ENCODE assay signal across 1 cellular context in the genomic region with DNA sequence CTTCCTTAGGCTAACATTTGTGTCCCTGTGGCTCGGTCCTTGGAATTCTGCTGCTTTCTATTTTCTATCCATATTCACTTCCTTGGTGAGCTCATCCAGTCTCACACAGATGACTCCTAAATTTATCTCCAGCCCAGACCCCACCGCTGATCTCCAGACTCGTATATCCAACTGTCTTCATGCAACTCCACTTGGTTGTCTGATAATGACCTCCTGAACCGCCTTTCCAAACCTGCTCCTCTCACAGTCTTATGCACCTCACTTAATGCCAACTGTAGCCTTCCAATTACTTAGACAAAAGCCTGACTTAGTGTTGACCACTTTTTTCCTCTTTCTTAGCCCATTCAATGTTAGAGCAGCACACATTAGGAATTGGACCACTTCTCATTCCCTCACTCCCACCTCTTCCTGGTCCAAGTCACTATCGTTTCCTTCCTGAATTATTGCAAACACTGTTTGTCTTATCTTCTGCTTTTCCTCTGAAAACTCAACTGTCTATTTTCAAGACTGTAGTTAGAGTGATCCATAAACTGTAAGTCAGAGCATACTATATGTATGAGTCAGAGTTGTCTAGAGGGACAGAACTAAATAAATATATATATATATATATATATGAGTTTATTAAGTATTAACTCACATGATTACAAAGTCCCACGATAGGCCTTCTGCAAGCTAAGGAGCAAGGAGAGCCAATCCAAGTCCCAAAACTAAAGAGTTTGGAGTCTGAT.
TF ChIP-seq lines count a peak whose summit lies in the region.

No MANE protein-coding gene starts in this region.

TF ChIP-seq in K562, 482 proteins besides CTCF, POLR2A, EP300 and RAD21 (continued from another document and continues in another):
- TF ChIP-seq JUNB (CRISPR knock-in tag; conservative IDR thresholded peaks at IDR 0.05), result no peak
- TF ChIP-seq ZNF589 (CRISPR knock-in tag; IDR thresholded peaks at IDR 0.05; ENCODE audit: low read depth), result no peak
- TF ChIP-seq ZNF717 (CRISPR knock-in tag; IDR thresholded peaks at IDR 0.05), result no peak
- no peak for TF ChIP-seq SNIP1 (IDR thresholded peaks at IDR 0.05; ENCODE audit: low read depth)
- no peak for TF ChIP-seq HNRNPLL (IDR thresholded peaks at IDR 0.05; ENCODE audit: low read depth, low read length, poor library complexity, severe bottlenecking)
- TF ChIP-seq, protein P1, sequence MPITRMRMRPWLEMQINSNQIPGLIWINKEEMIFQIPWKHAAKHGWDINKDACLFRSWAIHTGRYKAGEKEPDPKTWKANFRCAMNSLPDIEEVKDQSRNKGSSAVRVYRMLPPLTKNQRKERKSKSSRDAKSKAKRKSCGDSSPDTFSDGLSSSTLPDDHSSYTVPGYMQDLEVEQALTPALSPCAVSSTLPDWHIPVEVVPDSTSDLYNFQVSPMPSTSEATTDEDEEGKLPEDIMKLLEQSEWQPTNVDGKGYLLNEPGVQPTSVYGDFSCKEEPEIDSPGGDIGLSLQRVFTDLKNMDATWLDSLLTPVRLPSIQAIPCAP (CRISPR knock-in tag; IDR thresholded peaks at IDR 0.05; ENCODE audit: borderline replicate concordance), result no peak
- TF ChIP-seq BCOR (IDR thresholded peaks at IDR 0.05), result no peak
- no peak for TF ChIP-seq SPI1 (IDR thresholded peaks at IDR 0.05; ENCODE audit: borderline replicate concordance, low read depth, low read length)
- no peak for TF ChIP-seq FOXJ3 (CRISPR knock-in tag; IDR thresholded peaks at IDR 0.05)
- TF ChIP-seq, protein P2, sequence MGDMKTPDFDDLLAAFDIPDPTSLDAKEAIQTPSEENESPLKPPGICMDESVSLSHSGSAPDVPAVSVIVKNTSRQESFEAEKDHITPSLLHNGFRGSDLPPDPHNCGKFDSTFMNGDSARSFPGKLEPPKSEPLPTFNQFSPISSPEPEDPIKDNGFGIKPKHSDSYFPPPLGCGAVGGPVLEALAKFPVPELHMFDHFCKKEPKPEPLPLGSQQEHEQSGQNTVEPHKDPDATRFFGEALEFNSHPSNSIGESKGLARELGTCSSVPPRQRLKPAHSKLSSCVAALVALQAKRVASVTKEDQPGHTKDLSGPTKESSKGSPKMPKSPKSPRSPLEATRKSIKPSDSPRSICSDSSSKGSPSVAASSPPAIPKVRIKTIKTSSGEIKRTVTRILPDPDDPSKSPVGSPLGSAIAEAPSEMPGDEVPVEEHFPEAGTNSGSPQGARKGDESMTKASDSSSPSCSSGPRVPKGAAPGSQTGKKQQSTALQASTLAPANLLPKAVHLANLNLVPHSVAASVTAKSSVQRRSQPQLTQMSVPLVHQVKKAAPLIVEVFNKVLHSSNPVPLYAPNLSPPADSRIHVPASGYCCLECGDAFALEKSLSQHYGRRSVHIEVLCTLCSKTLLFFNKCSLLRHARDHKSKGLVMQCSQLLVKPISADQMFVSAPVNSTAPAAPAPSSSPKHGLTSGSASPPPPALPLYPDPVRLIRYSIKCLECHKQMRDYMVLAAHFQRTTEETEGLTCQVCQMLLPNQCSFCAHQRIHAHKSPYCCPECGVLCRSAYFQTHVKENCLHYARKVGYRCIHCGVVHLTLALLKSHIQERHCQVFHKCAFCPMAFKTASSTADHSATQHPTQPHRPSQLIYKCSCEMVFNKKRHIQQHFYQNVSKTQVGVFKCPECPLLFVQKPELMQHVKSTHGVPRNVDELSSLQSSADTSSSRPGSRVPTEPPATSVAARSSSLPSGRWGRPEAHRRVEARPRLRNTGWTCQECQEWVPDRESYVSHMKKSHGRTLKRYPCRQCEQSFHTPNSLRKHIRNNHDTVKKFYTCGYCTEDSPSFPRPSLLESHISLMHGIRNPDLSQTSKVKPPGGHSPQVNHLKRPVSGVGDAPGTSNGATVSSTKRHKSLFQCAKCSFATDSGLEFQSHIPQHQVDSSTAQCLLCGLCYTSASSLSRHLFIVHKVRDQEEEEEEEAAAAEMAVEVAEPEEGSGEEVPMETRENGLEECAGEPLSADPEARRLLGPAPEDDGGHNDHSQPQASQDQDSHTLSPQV (IDR thresholded peaks at IDR 0.05), result no peak
- TF ChIP-seq, protein P3, sequence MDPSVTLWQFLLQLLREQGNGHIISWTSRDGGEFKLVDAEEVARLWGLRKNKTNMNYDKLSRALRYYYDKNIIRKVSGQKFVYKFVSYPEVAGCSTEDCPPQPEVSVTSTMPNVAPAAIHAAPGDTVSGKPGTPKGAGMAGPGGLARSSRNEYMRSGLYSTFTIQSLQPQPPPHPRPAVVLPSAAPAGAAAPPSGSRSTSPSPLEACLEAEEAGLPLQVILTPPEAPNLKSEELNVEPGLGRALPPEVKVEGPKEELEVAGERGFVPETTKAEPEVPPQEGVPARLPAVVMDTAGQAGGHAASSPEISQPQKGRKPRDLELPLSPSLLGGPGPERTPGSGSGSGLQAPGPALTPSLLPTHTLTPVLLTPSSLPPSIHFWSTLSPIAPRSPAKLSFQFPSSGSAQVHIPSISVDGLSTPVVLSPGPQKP (CRISPR knock-in tag; IDR thresholded peaks at IDR 0.05), result no peak
- no peak for TF ChIP-seq ZNF699 (CRISPR knock-in tag; IDR thresholded peaks at IDR 0.05; ENCODE audit: insufficient replicate concordance)
- no peak; a peak in 1 of 3 replicates for TF ChIP-seq CBX3 (IDR thresholded peaks at IDR 0.05; ENCODE audit: borderline replicate concordance in 1 of 2, low read length in 2 of 2)
- TF ChIP-seq, protein P4, sequence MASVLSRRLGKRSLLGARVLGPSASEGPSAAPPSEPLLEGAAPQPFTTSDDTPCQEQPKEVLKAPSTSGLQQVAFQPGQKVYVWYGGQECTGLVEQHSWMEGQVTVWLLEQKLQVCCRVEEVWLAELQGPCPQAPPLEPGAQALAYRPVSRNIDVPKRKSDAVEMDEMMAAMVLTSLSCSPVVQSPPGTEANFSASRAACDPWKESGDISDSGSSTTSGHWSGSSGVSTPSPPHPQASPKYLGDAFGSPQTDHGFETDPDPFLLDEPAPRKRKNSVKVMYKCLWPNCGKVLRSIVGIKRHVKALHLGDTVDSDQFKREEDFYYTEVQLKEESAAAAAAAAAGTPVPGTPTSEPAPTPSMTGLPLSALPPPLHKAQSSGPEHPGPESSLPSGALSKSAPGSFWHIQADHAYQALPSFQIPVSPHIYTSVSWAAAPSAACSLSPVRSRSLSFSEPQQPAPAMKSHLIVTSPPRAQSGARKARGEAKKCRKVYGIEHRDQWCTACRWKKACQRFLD (CRISPR knock-in tag; IDR thresholded peaks at IDR 0.05), result 0 out of 2 replicates have a peak, but pooled peaks have one; percentile 49
- no peak for TF ChIP-seq BHLHE40 (IDR thresholded peaks at IDR 0.05; ENCODE audit: low read length)
- TF ChIP-seq ZBTB7A (IDR thresholded peaks at IDR 0.05; ENCODE audit: borderline replicate concordance, control insufficient read depth, low read depth, low read length), result no peak
- TF ChIP-seq, protein P5, sequence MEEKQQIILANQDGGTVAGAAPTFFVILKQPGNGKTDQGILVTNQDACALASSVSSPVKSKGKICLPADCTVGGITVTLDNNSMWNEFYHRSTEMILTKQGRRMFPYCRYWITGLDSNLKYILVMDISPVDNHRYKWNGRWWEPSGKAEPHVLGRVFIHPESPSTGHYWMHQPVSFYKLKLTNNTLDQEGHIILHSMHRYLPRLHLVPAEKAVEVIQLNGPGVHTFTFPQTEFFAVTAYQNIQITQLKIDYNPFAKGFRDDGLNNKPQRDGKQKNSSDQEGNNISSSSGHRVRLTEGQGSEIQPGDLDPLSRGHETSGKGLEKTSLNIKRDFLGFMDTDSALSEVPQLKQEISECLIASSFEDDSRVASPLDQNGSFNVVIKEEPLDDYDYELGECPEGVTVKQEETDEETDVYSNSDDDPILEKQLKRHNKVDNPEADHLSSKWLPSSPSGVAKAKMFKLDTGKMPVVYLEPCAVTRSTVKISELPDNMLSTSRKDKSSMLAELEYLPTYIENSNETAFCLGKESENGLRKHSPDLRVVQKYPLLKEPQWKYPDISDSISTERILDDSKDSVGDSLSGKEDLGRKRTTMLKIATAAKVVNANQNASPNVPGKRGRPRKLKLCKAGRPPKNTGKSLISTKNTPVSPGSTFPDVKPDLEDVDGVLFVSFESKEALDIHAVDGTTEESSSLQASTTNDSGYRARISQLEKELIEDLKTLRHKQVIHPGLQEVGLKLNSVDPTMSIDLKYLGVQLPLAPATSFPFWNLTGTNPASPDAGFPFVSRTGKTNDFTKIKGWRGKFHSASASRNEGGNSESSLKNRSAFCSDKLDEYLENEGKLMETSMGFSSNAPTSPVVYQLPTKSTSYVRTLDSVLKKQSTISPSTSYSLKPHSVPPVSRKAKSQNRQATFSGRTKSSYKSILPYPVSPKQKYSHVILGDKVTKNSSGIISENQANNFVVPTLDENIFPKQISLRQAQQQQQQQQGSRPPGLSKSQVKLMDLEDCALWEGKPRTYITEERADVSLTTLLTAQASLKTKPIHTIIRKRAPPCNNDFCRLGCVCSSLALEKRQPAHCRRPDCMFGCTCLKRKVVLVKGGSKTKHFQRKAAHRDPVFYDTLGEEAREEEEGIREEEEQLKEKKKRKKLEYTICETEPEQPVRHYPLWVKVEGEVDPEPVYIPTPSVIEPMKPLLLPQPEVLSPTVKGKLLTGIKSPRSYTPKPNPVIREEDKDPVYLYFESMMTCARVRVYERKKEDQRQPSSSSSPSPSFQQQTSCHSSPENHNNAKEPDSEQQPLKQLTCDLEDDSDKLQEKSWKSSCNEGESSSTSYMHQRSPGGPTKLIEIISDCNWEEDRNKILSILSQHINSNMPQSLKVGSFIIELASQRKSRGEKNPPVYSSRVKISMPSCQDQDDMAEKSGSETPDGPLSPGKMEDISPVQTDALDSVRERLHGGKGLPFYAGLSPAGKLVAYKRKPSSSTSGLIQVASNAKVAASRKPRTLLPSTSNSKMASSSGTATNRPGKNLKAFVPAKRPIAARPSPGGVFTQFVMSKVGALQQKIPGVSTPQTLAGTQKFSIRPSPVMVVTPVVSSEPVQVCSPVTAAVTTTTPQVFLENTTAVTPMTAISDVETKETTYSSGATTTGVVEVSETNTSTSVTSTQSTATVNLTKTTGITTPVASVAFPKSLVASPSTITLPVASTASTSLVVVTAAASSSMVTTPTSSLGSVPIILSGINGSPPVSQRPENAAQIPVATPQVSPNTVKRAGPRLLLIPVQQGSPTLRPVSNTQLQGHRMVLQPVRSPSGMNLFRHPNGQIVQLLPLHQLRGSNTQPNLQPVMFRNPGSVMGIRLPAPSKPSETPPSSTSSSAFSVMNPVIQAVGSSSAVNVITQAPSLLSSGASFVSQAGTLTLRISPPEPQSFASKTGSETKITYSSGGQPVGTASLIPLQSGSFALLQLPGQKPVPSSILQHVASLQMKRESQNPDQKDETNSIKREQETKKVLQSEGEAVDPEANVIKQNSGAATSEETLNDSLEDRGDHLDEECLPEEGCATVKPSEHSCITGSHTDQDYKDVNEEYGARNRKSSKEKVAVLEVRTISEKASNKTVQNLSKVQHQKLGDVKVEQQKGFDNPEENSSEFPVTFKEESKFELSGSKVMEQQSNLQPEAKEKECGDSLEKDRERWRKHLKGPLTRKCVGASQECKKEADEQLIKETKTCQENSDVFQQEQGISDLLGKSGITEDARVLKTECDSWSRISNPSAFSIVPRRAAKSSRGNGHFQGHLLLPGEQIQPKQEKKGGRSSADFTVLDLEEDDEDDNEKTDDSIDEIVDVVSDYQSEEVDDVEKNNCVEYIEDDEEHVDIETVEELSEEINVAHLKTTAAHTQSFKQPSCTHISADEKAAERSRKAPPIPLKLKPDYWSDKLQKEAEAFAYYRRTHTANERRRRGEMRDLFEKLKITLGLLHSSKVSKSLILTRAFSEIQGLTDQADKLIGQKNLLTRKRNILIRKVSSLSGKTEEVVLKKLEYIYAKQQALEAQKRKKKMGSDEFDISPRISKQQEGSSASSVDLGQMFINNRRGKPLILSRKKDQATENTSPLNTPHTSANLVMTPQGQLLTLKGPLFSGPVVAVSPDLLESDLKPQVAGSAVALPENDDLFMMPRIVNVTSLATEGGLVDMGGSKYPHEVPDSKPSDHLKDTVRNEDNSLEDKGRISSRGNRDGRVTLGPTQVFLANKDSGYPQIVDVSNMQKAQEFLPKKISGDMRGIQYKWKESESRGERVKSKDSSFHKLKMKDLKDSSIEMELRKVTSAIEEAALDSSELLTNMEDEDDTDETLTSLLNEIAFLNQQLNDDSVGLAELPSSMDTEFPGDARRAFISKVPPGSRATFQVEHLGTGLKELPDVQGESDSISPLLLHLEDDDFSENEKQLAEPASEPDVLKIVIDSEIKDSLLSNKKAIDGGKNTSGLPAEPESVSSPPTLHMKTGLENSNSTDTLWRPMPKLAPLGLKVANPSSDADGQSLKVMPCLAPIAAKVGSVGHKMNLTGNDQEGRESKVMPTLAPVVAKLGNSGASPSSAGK (IDR thresholded peaks at IDR 0.05), result no peak
- no peak for TF ChIP-seq NRF1 (conservative IDR thresholded peaks at IDR 0.05 in 1 of 2, IDR thresholded peaks at IDR 0.05 in 1 of 2)
- TF ChIP-seq SP1 (CRISPR knock-in tag; IDR thresholded peaks at IDR 0.05), result no peak
- no peak for TF ChIP-seq NCOA4 (IDR thresholded peaks at IDR 0.05; ENCODE audit: partially characterized antibody)
- no peak for TF ChIP-seq C11orf30 (IDR thresholded peaks at IDR 0.05; ENCODE audit: low read depth)
- no peak for TF ChIP-seq ELF4 (CRISPR knock-in tag; IDR thresholded peaks at IDR 0.05)
- no peak for TF ChIP-seq TCF7L2 (IDR thresholded peaks at IDR 0.05; ENCODE audit: low read depth, low read length)
- TF ChIP-seq BRD4 (IDR thresholded peaks at IDR 0.05), result no peak
- TF ChIP-seq MTA2 (IDR thresholded peaks at IDR 0.05; ENCODE audit: low read depth), result no peak
- TF ChIP-seq ZNF274 (IDR thresholded peaks at IDR 0.05; ENCODE audit: borderline replicate concordance, low read depth, low read length), result no peak
- TF ChIP-seq, protein P6, sequence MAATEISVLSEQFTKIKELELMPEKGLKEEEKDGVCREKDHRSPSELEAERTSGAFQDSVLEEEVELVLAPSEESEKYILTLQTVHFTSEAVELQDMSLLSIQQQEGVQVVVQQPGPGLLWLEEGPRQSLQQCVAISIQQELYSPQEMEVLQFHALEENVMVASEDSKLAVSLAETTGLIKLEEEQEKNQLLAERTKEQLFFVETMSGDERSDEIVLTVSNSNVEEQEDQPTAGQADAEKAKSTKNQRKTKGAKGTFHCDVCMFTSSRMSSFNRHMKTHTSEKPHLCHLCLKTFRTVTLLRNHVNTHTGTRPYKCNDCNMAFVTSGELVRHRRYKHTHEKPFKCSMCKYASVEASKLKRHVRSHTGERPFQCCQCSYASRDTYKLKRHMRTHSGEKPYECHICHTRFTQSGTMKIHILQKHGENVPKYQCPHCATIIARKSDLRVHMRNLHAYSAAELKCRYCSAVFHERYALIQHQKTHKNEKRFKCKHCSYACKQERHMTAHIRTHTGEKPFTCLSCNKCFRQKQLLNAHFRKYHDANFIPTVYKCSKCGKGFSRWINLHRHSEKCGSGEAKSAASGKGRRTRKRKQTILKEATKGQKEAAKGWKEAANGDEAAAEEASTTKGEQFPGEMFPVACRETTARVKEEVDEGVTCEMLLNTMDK (IDR thresholded peaks at IDR 0.05; ENCODE audit: borderline replicate concordance, insufficient read depth, low read depth, low read length, poor library complexity, severe bottlenecking), result no peak
- no peak for TF ChIP-seq ZNF785 (CRISPR knock-in tag; IDR thresholded peaks at IDR 0.05)
- TF ChIP-seq ZNF780A (CRISPR knock-in tag; IDR thresholded peaks at IDR 0.05), result no peak
- no peak for TF ChIP-seq IFI16 (CRISPR knock-in tag; IDR thresholded peaks at IDR 0.05)
- TF ChIP-seq ARNT (IDR thresholded peaks at IDR 0.05), result no peak; a peak in 1 of 4 replicates
